In the genomic region with DNA sequence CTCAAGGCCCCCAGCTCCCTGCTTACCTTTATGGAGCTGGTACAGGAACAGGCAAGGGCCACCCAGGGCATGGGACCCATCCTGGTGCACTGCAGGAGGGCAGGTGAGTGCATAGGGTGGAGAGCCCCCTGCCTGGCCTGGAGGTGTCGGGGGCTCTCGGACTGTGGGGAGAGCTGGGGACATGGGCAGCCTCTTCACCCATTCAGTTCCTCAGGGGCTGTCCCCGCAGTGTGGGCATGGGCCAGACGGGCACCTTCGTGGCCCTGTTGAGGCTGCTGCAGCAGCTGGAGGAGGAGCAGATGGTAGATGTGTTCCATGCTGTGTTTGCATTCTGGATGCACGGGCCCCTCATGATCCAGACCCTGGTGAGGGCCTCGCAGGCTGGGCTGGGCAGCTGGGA, we compare ENCODE assay signal across 1 cellular context.
TF ChIP-seq lines count a peak whose summit lies in the region.

No MANE protein-coding gene starts in this region.

TF ChIP-seq in H1, 55 proteins besides CTCF, POLR2A, EP300 and RAD21:
- TF ChIP-seq PHF8 (conservative IDR thresholded peaks at IDR 0.05; ENCODE audit: low read depth, low read length) (no peak), KDM1A (IDR thresholded peaks at IDR 0.05; ENCODE audit: borderline replicate concordance, low read length) (no peak), CBX5 (IDR thresholded peaks at IDR 0.05; ENCODE audit: low read depth, low read length) (no peak)
TF ChIP-seq in H1: peak in this region for 0.
